8 cellular contexts compared by ENCODE assay signal in genomic region chr3:50292159-50292923, GRCh38. TPM values are rescaled to one million over a fixed set of nuclear protein-coding genes. Genes with fewer than 3 reads are reported as not detected.
A peak's percentile ranks its signal among the peaks of the same experiment; 100 is the strongest.
DNase-seq lines count a peak whose midpoint lies in the region; ATAC-seq, FAIRE-seq and TF ChIP-seq lines count a peak whose summit lies in the region.

Gene IFRD2 (minus strand): TSS chr3:50292429. CDS start chr3:50292274, 155 bp downstream.

- H3K9me3 Mint-ChIP-seq in natural killer cell treated with Interleukin-12 subunit alpha and Interleukin-12 subunit beta and Interleukin-15 and Interleukin-18, amount 100 ng/mL, for 72 hours: no peaks in the 10 kb centered on the region

- peaks cover 12% of the 10 kb centered on the region; the same call in 1 of the 2 replicates for H3K36me3 ChIP-seq in Loucy (ENCODE audit: insufficient read depth, low read length)

- peak within 1 kb of the TSS; percentile 70 to 92 for H3K27ac Mint-ChIP-seq in natural killer cell treated with Interleukin-12 subunit alpha and Interleukin-12 subunit beta and Interleukin-15 and Interleukin-18, amount 100 ng/mL, for 72 hours

- peak; percentile 98 to 99 for ATAC-seq in natural killer cell treated with Interleukin-12 subunit alpha and Interleukin-12 subunit beta and Interleukin-15 and Interleukin-18, amount 100 ng/mL, for 72 hours
- peak; percentile 98 for ATAC-seq in stimulated activated naive CD8-positive, alpha-beta T cell treated with anti-CD3 and anti-CD28 coated beads, Interleukin-15, Interleukin-2, amounts not matched to agents 100 U/mL and 50 U/mL, for 24 hours

- H4K20me1 ChIP-seq in Loucy (ENCODE audit: insufficient read depth, low read length, poor library complexity, severe bottlenecking): peaks cover 3% of the 10 kb centered on the region

- peak within 1 kb of the TSS; percentile 65 for H2AFZ ChIP-seq in Loucy (ENCODE audit: low read length)

- TF ChIP-seq POLR2A in H54 (IDR thresholded peaks at IDR 0.05; ENCODE audit: low read depth, low read length) (peak; percentile 64), Raji (IDR thresholded peaks at IDR 0.05; ENCODE audit: insufficient read depth, low read depth, low read length) (peak; percentile 88)

- peaks cover 12 to 17% of the 10 kb centered on the region in 2 donors for H3K4me1 Mint-ChIP-seq in natural killer cell treated with Interleukin-12 subunit alpha and Interleukin-12 subunit beta and Interleukin-15 and Interleukin-18, amount 100 ng/mL, for 72 hours (ENCODE audit: low read depth in 2 of 2)

- peak within 1 kb of the TSS; percentile 89 for H3K4me3 Mint-ChIP-seq in natural killer cell treated with Interleukin-12 subunit alpha and Interleukin-12 subunit beta and Interleukin-15 and Interleukin-18, amount 100 ng/mL, for 72 hours

- H3K27me3 ChIP-seq in Loucy (ENCODE audit: insufficient read depth, low read length, poor library complexity, severe bottlenecking): no peaks in the 10 kb centered on the region

- peaks cover 31% of the 10 kb centered on the region for H3K79me2 ChIP-seq in Loucy (ENCODE audit: insufficient read depth, low read length)

- TF ChIP-seq CTCF in Loucy (conservative IDR thresholded peaks at IDR 0.05; ENCODE audit: low read length): peak; percentile 17

- no peaks in the 10 kb centered on the region for H3K27me3 Mint-ChIP-seq in natural killer cell treated with Interleukin-12 subunit alpha and Interleukin-12 subunit beta and Interleukin-15 and Interleukin-18, amount 100 ng/mL, for 72 hours

- H3K9me3 ChIP-seq in Loucy (ENCODE audit: insufficient read depth, low read depth, low read length): no peaks in the 10 kb centered on the region

- no peaks in the 10 kb centered on the region for H3K36me3 Mint-ChIP-seq in natural killer cell treated with Interleukin-12 subunit alpha and Interleukin-12 subunit beta and Interleukin-15 and Interleukin-18, amount 100 ng/mL, for 72 hours

- FAIRE-seq in H54 (lab: Jason Lieb, UNC): peak; percentile 78

- peaks cover 19% of the 10 kb centered on the region for H3K4me1 ChIP-seq in Loucy (ENCODE audit: insufficient read depth, low read length, poor library complexity, severe bottlenecking)

- peak within 1 kb of the TSS; percentile 91 for H3K4me3 ChIP-seq in Loucy (ENCODE audit: low read length, poor library complexity, severe bottlenecking)

- H3F3A ChIP-seq in Loucy (ENCODE audit: low read depth): no peaks in the 10 kb centered on the region

- H3K4me2 ChIP-seq in Loucy (ENCODE audit: low read depth, low read length, poor library complexity, severe bottlenecking): peak within 1 kb of the TSS; percentile 86

- DNase-seq in EL (peak; percentile 97), H54 (ENCODE audit: insufficient read length, low spot score) (peak; percentile 95), fibroblast of peridontal ligament (ENCODE audit: extremely low read depth) (peak; percentile 95)
- peak; percentile 94 for DNase-seq in activated T-helper 9 cell treated with anti-CD3 and anti-CD28 coated beads, Interleukin-2, amount 50 U/mL, for 16 hours (ENCODE audit: low read depth)
- DNase-seq in natural killer cell treated with Interleukin-12 subunit alpha and Interleukin-12 subunit beta and Interleukin-15 and Interleukin-18, amount 100 ng/mL, for 72 hours (ENCODE audit: low spot score): peak; percentile 97
- peak; percentile 94 for DNase-seq in stimulated activated naive CD8-positive, alpha-beta T cell treated with anti-CD3 and anti-CD28 coated beads, Interleukin-15, Interleukin-2, amounts not matched to agents 100 U/mL and 50 U/mL, for 24 hours

- peak within 1 kb of the TSS; percentile 76 for H3K9ac ChIP-seq in Loucy (ENCODE audit: low read depth, low read length, poor library complexity, severe bottlenecking)

- no peaks in the 10 kb centered on the region for H3K9me2 ChIP-seq in Loucy (replicated peaks; ENCODE audit: low read depth, low read length)

RNA-seq across cellular contexts. Expression of gene IFRD2, which starts in this region (rescaled TPM):
- 100 to 1,000 TPM in 1 of 2 donors, 10 to 100 TPM in 1; 84.2 to 225 TPM for total RNA-seq in natural killer cell treated with Interleukin-12 subunit alpha and Interleukin-12 subunit beta and Interleukin-15 and Interleukin-18, amount 100 ng/mL, for 72 hours

Comparison
In these comparisons a context has a peak if more than half of its experiments do, and no peak if none do; other contexts are left out.
1. Peak in every context shown above with its lines: DNase-seq, ATAC-seq and H3K4me3 ChIP-seq.